ENCODE assay signal across 8 cellular contexts in the genomic region with DNA sequence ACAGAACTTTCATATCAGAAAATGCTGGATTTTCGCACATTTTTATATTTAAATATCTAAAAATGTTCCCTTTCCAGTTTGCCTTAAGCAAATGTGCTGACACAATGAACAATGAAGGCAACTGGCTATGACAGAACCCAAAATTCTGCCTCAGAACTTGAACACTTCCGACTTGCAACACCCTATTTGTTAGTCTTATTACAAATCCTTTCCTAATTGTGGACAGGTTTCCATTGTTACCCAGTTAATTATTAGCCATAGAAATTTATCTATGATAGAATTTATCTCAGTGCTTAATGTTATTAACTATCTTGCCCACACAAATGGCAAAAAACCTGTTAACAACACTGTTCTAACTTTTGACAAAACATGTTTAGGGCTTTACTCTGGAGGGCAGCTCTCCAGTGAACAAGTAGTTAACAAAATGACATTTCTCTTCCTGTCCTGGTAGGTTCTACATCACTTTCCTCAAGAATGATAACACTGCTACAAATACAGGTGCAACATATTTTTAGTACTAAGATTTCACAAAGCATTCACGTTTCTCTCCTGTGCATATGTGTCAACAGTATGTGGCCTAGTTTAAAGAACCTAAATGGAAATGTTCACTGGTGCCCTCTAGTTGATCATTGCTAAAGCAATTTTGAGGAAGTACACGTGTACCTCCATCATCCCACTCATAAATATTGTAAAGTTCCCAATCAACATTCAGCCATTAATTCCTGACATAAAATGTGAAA. TPM values are rescaled to one million over a fixed set of nuclear protein-coding genes. Genes with fewer than 3 reads are reported as not detected.
DNase-seq lines count a peak whose midpoint lies in the region; ATAC-seq, FAIRE-seq and TF ChIP-seq lines count a peak whose summit lies in the region.

No MANE protein-coding gene starts in this region.

- no peak overlapping the region for H3K4me3 ChIP-seq in endothelial cell of umbilical vein (replicated peaks in 1 of 3; ENCODE audit: insufficient read depth in 1 of 3, low read depth in 1 of 3, low read length in 3 of 3)
- H3K4me3 ChIP-seq in pancreas = no peak overlapping the region
- no peak overlapping the region for H3K4me3 ChIP-seq in neuronal stem cell (ENCODE audit: low read length in 2 of 2)

- H3K23ac ChIP-seq in neuronal stem cell (ENCODE audit: low read depth, low read length, poor library complexity) = no peak overlapping the region

- no peaks in the 10 kb centered on the region for H3K79me1 ChIP-seq in neuronal stem cell (ENCODE audit: low read depth, low read length)

- no peak for TF ChIP-seq POLR2A in endothelial cell of umbilical vein (IDR thresholded peaks at IDR 0.05; ENCODE audit: low read depth, low read length)

- H2BK12ac ChIP-seq in neuronal stem cell (ENCODE audit: low read length) = no peak overlapping the region

- no peak overlapping the region for H3K9ac ChIP-seq in endothelial cell of umbilical vein (replicated peaks; ENCODE audit: extremely low read depth, insufficient read depth, low read length)
- H3K9ac ChIP-seq in neuronal stem cell (ENCODE audit: low read depth, low read length, poor library complexity) = no peak overlapping the region

- dilution Hi-C loops in endothelial cell of umbilical vein (cut with MboI; ENCODE audit: extremely low pct_ligation_motif_present, low sequenced_read_pairs) = no loop called here

- H2BK15ac ChIP-seq in neuronal stem cell (ENCODE audit: low read length) = no peak overlapping the region

- H3K18ac ChIP-seq in neuronal stem cell (ENCODE audit: low read length) = no peak overlapping the region

- POLR2A ChIA-PET in endothelial cell of umbilical vein (lab: Charles Lee) = interaction anchor here (0.5 kb wide), 1 partner anchor 102 kb away, joined by 5 read pairs; no protein-coding TSS in a partner anchor

- no peak overlapping the region for H3K4ac ChIP-seq in neuronal stem cell (ENCODE audit: low read length)

- DNase-seq in DMS53 (lab: John Stamatoyannopoulos, UW) (peak; percentile 50), RKO (ENCODE audit: low spot score) (peak; percentile 74), endothelial cell of umbilical vein (ENCODE audit: low read depth, low spot score) (peak; percentile 75), pancreas (no peak), HTR-8/SVneo (ENCODE audit: insufficient read length, low spot score) (no peak), neuronal stem cell (ENCODE audit: low spot score) (no peak)

- TF ChIP-seq CTCF in endothelial cell of umbilical vein (IDR thresholded peaks at IDR 0.05; ENCODE audit: extremely low read depth in 1 of 2, insufficient read depth in 1 of 2, low read depth in 1 of 2, low read length in 2 of 2) (peak in 1 of 2 donors; percentile 10), pancreas (IDR thresholded peaks at IDR 0.05) (no peak)

- H3K4me1 ChIP-seq in endothelial cell of umbilical vein (ENCODE audit: control insufficient read depth, extremely low read depth, insufficient read depth, low read length) (peaks cover 24% of the 10 kb centered on the region), pancreas (peaks cover 20 to 39% (median 27%) of the 10 kb centered on the region in 3 donors), neuronal stem cell (ENCODE audit: control insufficient read depth in 2 of 2, insufficient read depth in 1 of 2, low read depth in 1 of 2, low read length in 2 of 2) (peaks cover 2 to 10% of the 10 kb centered on the region in 2 donors)

- no peak overlapping the region for H2BK120ac ChIP-seq in neuronal stem cell (ENCODE audit: low read depth, low read length)

- H3K4me2 ChIP-seq in endothelial cell of umbilical vein (ENCODE audit: insufficient read depth, low read length) (no peak overlapping the region), neuronal stem cell (ENCODE audit: insufficient read depth, low read length, poor library complexity, severe bottlenecking) (no peak overlapping the region)

- 17 to 18% methylated on average over 4 of the region's 4 CpGs for WGBS in pancreas, 2 donors
- WGBS in neuronal stem cell (ENCODE audit: extremely low coverage in 2 of 2, insufficient read length in 2 of 2, insufficient replicate concordance in 1 of 2), 2 donors = no CpG with 5 or more reads among the region's 4 CpGs

- H3K9me3 ChIP-seq in endothelial cell of umbilical vein (replicated peaks; ENCODE audit: control insufficient read depth, insufficient read depth, low read length) (no peaks in the 10 kb centered on the region), pancreas (no peaks in the 10 kb centered on the region), neuronal stem cell (replicated peaks in 1 of 2; ENCODE audit: control insufficient read depth in 2 of 2, insufficient read depth in 1 of 2, low read depth in 1 of 2, low read length in 2 of 2) (no peaks in the 10 kb centered on the region)

- H2AK5ac ChIP-seq in neuronal stem cell (ENCODE audit: low read depth, low read length) = no peak overlapping the region

- H2BK5ac ChIP-seq in neuronal stem cell (ENCODE audit: low read length) = no peak overlapping the region

- no peaks in the 10 kb centered on the region for H3K79me2 ChIP-seq in endothelial cell of umbilical vein (ENCODE audit: control insufficient read depth, insufficient read depth, low read length)

- H3K14ac ChIP-seq in neuronal stem cell (ENCODE audit: low read length) = no peak overlapping the region

- peak; percentile 83 for ATAC-seq in GM19324 (IDR thresholded peaks at IDR 0.05; ENCODE audit: low FRiP score, unreplicated experiment)
- ATAC-seq in HG03175 (IDR thresholded peaks at IDR 0.05; ENCODE audit: unreplicated experiment) = peak; percentile 85
- peak; percentile 36 to 75 (median 66) for ATAC-seq in pancreas

- no peaks in the 10 kb centered on the region for H3K9me1 ChIP-seq in endothelial cell of umbilical vein (replicated peaks; ENCODE audit: control insufficient read depth, extremely low read depth, insufficient read depth, low read length)

- H3K27me3 ChIP-seq in endothelial cell of umbilical vein (ENCODE audit: control insufficient read depth in 2 of 2, insufficient read depth in 2 of 2, low read length in 2 of 2) (no peaks in the 10 kb centered on the region), pancreas (no peaks in the 10 kb centered on the region), neuronal stem cell (ENCODE audit: control insufficient read depth in 3 of 3, insufficient read depth in 3 of 3, low read depth in 1 of 3, low read length in 3 of 3) (no peaks in the 10 kb centered on the region)

- H4K20me1 ChIP-seq in endothelial cell of umbilical vein (replicated peaks; ENCODE audit: control insufficient read depth, extremely low read depth, insufficient read depth, low read length) = no peaks in the 10 kb centered on the region

- CTCF ChIA-PET in endothelial cell of umbilical vein (lab: Charles Lee) = interaction anchor here (1.0 to 4.9 kb wide), 2 partner anchors 56 to 193 kb away, joined by 4 to 21 read pairs; no protein-coding TSS in a partner anchor

- no peaks in the 10 kb centered on the region for H3K36me3 ChIP-seq in endothelial cell of umbilical vein (ENCODE audit: control insufficient read depth in 2 of 2, extremely low read depth in 1 of 2, insufficient read depth in 2 of 2, low read length in 2 of 2)
- H3K36me3 ChIP-seq in pancreas = no peaks in the 10 kb centered on the region
- H3K36me3 ChIP-seq in neuronal stem cell (replicated peaks in 1 of 2; ENCODE audit: control insufficient read depth in 2 of 2, insufficient read depth in 2 of 2, low read length in 2 of 2) = no peaks in the 10 kb centered on the region

- intact Hi-C loops in endothelial cell of umbilical vein (cut with micrococcal nuclease) = no loop called here
- intact Hi-C loops in pancreas (cut with DNase I) = no loop called here

- H4K8ac ChIP-seq in neuronal stem cell (ENCODE audit: low read depth, low read length) = no peak overlapping the region

- H2AFZ ChIP-seq in endothelial cell of umbilical vein (ENCODE audit: low read depth, low read length) = no peak overlapping the region
- H2AFZ ChIP-seq in neuronal stem cell (ENCODE audit: low read length) = no peak overlapping the region

- no peak overlapping the region for H4K91ac ChIP-seq in neuronal stem cell (ENCODE audit: low read depth, low read length, poor library complexity)

- peak; percentile 67 for FAIRE-seq in endothelial cell of umbilical vein (lab: Jason Lieb, UNC)
- peak; percentile 66 for FAIRE-seq in pancreas (lab: Jason Lieb, UNC)
- no peak for FAIRE-seq in HTR-8/SVneo (lab: Jason Lieb, UNC)

- no TSS peak for BruUV-seq in endothelial cell of umbilical vein (replicated peaks; lab: Mats Ljungman, UMichigan)

- H3K27ac ChIP-seq in endothelial cell of umbilical vein (ENCODE audit: insufficient read depth, low read depth, low read length) (no peak overlapping the region), pancreas (peak overlapping the region in 2 of 4 donors; percentile 63 to 77), neuronal stem cell (replicated peaks; ENCODE audit: low read length) (no peak overlapping the region)

TF ChIP-seq in endothelial cell of umbilical vein, 7 proteins besides CTCF, POLR2A, EP300 and RAD21:
- TF ChIP-seq EZH2 (IDR thresholded peaks at IDR 0.05; ENCODE audit: borderline replicate concordance, low read depth, low read length, severe bottlenecking) (no peak), FOS (IDR thresholded peaks at IDR 0.05; ENCODE audit: borderline replicate concordance, insufficient read depth, low read length) (no peak)
- TF ChIP-seq, protein P1, sequence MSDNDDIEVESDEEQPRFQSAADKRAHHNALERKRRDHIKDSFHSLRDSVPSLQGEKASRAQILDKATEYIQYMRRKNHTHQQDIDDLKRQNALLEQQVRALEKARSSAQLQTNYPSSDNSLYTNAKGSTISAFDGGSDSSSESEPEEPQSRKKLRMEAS (IDR thresholded peaks at IDR 0.05; ENCODE audit: insufficient read depth, insufficient read length) = no peak

RNA-seq across cellular contexts. Expression of a gene that starts 58.4 kb away (rescaled TPM):
- 4.7 and 5.2 TPM in 2 replicates for total RNA-seq in endothelial cell of umbilical vein
- 0.86 and 1.3 TPM in 2 replicates for polyA plus RNA-seq in endothelial cell of umbilical vein
- 1.3 TPM in 2 replicates for polyA plus RNA-seq in endothelial cell of umbilical vein (2011; cell fraction: cytosol; rRNA removed)
- 2.4 and 2.9 TPM in 2 replicates for polyA plus RNA-seq in endothelial cell of umbilical vein (2011; cell fraction: nucleus; rRNA removed)
- polyA plus RNA-seq in endothelial cell of umbilical vein (2012) = 2.7 and 3.0 TPM in 2 replicates
- 4.3 and 4.9 TPM in 2 replicates for polyA minus RNA-seq in endothelial cell of umbilical vein
- 2.6 TPM for polyA minus RNA-seq in endothelial cell of umbilical vein (2011; cell fraction: cytosol; rRNA and poly(A)+ RNA removed)
- polyA minus RNA-seq in endothelial cell of umbilical vein (2011; cell fraction: nucleus; rRNA and poly(A)+ RNA removed) = 5.4 and 5.8 TPM in 2 replicates
- 10 to 100 TPM in 3 of 6 donors, 1 to 10 TPM in 3; 7.5 to 14.0 (median 9.8) TPM for total RNA-seq in pancreas
- polyA plus RNA-seq in pancreas = 1 to 10 TPM; 3.8 to 5.1 TPM
- polyA plus RNA-seq in neuronal stem cell (2013, experiment 1 of 2) = 1.1 TPM
- 1.1 TPM for polyA plus RNA-seq in neuronal stem cell (2013, experiment 2 of 2)

Comparison
In these comparisons a context has a peak if more than half of its experiments do, and no peak if none do; other contexts are left out.
1. DNase-seq: peak in DMS53 (single experiment), RKO (single experiment) and endothelial cell of umbilical vein (single experiment); none in pancreas (0 of 6), HTR-8/SVneo (single experiment) and neuronal stem cell (single experiment).
2. Peak in every context shown above with its lines, with median percentiles within 50 percentile points of each other: ATAC-seq.